Comparison of ENCODE assay signal across 8 cellular contexts in genomic region chr2:10448646-10449480, GRCh38. TPM values are rescaled to one million over a fixed set of nuclear protein-coding genes. Genes with fewer than 3 reads are reported as not detected.
DNase-seq lines count a peak whose midpoint lies in the region; ATAC-seq and TF ChIP-seq lines count a peak whose summit lies in the region.

No MANE protein-coding gene starts in this region.

- H3K36me3 Mint-ChIP-seq in natural killer cell treated with Interleukin-12 subunit alpha and Interleukin-12 subunit beta and Interleukin-15 and Interleukin-18, amount 100 ng/mL, for 72 hours = peaks cover 12% of the 10 kb centered on the region

- H3K27ac Mint-ChIP-seq in natural killer cell treated with Interleukin-12 subunit alpha and Interleukin-12 subunit beta and Interleukin-15 and Interleukin-18, amount 100 ng/mL, for 72 hours = peak overlapping the region; percentile 51 to 56

- peaks cover 12 to 18% of the 10 kb centered on the region in 2 donors for H3K4me1 Mint-ChIP-seq in natural killer cell treated with Interleukin-12 subunit alpha and Interleukin-12 subunit beta and Interleukin-15 and Interleukin-18, amount 100 ng/mL, for 72 hours (ENCODE audit: low read depth in 2 of 2)

- peak overlapping the region; percentile 68 for H3K4me3 Mint-ChIP-seq in natural killer cell treated with Interleukin-12 subunit alpha and Interleukin-12 subunit beta and Interleukin-15 and Interleukin-18, amount 100 ng/mL, for 72 hours

- ATAC-seq in GM19452 (IDR thresholded peaks at IDR 0.05; ENCODE audit: unreplicated experiment) (peak; percentile 58), HG03558 (IDR thresholded peaks at IDR 0.05; ENCODE audit: extremely low read depth, unreplicated experiment) (peak; percentile 33)
- peak in 1 of 2 donors; percentile 82 for ATAC-seq in natural killer cell treated with Interleukin-12 subunit alpha and Interleukin-12 subunit beta and Interleukin-15 and Interleukin-18, amount 100 ng/mL, for 72 hours

- TF ChIP-seq POLR2A in erythroblast (IDR thresholded peaks at IDR 0.05; ENCODE audit: low read length) = peak; percentile 67

- H3K9me3 Mint-ChIP-seq in natural killer cell treated with Interleukin-12 subunit alpha and Interleukin-12 subunit beta and Interleukin-15 and Interleukin-18, amount 100 ng/mL, for 72 hours = no peaks in the 10 kb centered on the region

- DNase-seq in CD1c-positive myeloid dendritic cell (ENCODE audit: extremely low spot score) (peak; percentile 72), NK-92 (lab: John Stamatoyannopoulos, UW; ENCODE audit: unreplicated experiment) (peak; percentile 76), erythroblast (lab: John Stamatoyannopoulos, UW) (peak; percentile 62 to 70)
- DNase-seq in activated CD8-positive, alpha-beta memory T cell treated with anti-CD3 and anti-CD28 coated beads for 24 hours = peak; percentile 95
- peak; percentile 94 for DNase-seq in natural killer cell treated with Interleukin-12 subunit alpha and Interleukin-12 subunit beta and Interleukin-15 and Interleukin-18, amount 100 ng/mL, for 72 hours (ENCODE audit: low spot score)
- DNase-seq in stimulated activated naive CD4-positive, alpha-beta T cell treated with Interleukin-2 at 50 U/mL for 16 hours (lab: John Stamatoyannopoulos, UW) = peak; percentile 62

- no peaks in the 10 kb centered on the region for H3K27me3 Mint-ChIP-seq in natural killer cell treated with Interleukin-12 subunit alpha and Interleukin-12 subunit beta and Interleukin-15 and Interleukin-18, amount 100 ng/mL, for 72 hours

RNA-seq across cellular contexts. Expression of gene ODC1, which starts 0.7 kb away (rescaled TPM):
- total RNA-seq in natural killer cell treated with Interleukin-12 subunit alpha and Interleukin-12 subunit beta and Interleukin-15 and Interleukin-18, amount 100 ng/mL, for 72 hours = 100 to 1,000 TPM in 1 of 2 donors, 10 to 100 TPM in 1; 91.5 to 206 TPM
